ENCODE assay signal across 14 cellular contexts in the genomic region with DNA sequence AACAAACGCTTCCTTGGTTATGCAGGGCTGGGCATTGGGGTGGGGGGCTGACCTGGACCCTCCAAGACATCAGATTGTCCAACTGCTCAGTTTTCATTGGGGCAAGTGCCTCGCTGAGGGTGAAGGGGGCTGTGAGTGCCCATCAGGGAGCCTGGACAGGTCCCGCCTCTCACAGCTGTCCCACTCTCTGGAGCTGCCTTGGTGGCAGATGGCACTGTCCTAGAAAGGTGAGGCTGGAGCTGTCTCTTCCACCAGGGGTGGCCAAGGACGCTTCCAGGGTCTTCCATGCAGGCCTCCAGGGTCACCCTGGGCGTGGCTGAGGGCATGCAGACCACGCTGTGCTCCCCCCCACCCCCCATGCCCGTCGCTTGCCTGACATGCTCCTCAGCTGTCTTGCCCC. TPM values are rescaled to one million over a fixed set of nuclear protein-coding genes. Genes with fewer than 3 reads are reported as not detected.
DNase-seq lines count a peak whose midpoint lies in the region; FAIRE-seq and TF ChIP-seq lines count a peak whose summit lies in the region.
"Had no signal": no experiment of that assay in that cellular context is flagged by ENCODE, and none has a peak within 500 bp of the region (broad histone marks: within the 10 kb centered on the region; RNA-seq: fewer than 3 reads in every experiment).

No MANE protein-coding gene starts in this region.

- H2AFZ ChIP-seq in PC-9 (no peak overlapping the region), keratinocyte (ENCODE audit: control insufficient read depth, low read length) (peak overlapping the region; percentile 46)

- H3K4me1 ChIP-seq in PC-9 (replicated peaks; ENCODE audit: insufficient read depth), result peaks cover 20% of the 10 kb centered on the region
- H3K4me1 ChIP-seq in keratinocyte (ENCODE audit: control insufficient read depth, extremely low read depth, insufficient read depth, low read length), result peaks cover 27% of the 10 kb centered on the region
- H3K4me1 ChIP-seq in skeletal muscle tissue (ENCODE audit: control insufficient read depth in 3 of 3, insufficient read depth in 3 of 3, low read length in 3 of 3), result peaks cover 22 to 26% (median 23%) of the 10 kb centered on the region in 3 donors

- H3F3A ChIP-seq in PC-9 (ENCODE audit: insufficient read depth, low read depth), result 0 out of 2 replicates have a peak, but pooled peaks cover 2% of the 10 kb centered on the region

- H3K4me3 ChIP-seq in PC-9, result no peak overlapping the region
- H3K4me3 ChIP-seq in keratinocyte (ENCODE audit: control insufficient read depth in 2 of 3, extremely low read depth in 1 of 3, insufficient read depth in 2 of 3, low read depth in 1 of 3, low read length in 3 of 3), result no peak overlapping the region
- H3K4me3 ChIP-seq in skeletal muscle tissue (ENCODE audit: low read length in 3 of 3), result no peak overlapping the region

- no TSS peak for BruUV-seq in PC-9 (replicated peaks; lab: Mats Ljungman, UMichigan)

- POLR2A ChIA-PET in PC-9 (lab: Charles Lee; ENCODE audit: unreplicated experiment), result no interaction called here

- CTCF ChIA-PET in PC-9 (lab: Charles Lee), result no interaction called here

- dilution Hi-C loops in keratinocyte (cut with MboI; ENCODE audit: extremely low pct_ligation_motif_present, low sequenced_read_pairs), result no loop called here

- no peak for TF ChIP-seq CTCF in PC-9 (conservative IDR thresholded peaks at IDR 0.05)
- no peak for TF ChIP-seq CTCF in keratinocyte (optimal IDR thresholded peaks at IDR 0.05 in 1 of 3, IDR thresholded peaks at IDR 0.05 in 1 of 3, conservative IDR thresholded peaks at IDR 0.05 in 1 of 3; ENCODE audit: extremely low read depth in 1 of 3, insufficient read depth in 2 of 3, low read length in 3 of 3)
- no peak for TF ChIP-seq CTCF in GM20000 (IDR thresholded peaks at IDR 0.05; ENCODE audit: extremely low read depth, missing control alignments)

- H4K20me1 ChIP-seq in PC-9 (ENCODE audit: insufficient read depth) (no peaks in the 10 kb centered on the region), keratinocyte (ENCODE audit: control insufficient read depth, extremely low read depth, insufficient read depth, low read length) (no peaks in the 10 kb centered on the region)

- H3K9me1 ChIP-seq in keratinocyte (ENCODE audit: control insufficient read depth, extremely low read depth, insufficient read depth, low read length), result no peaks in the 10 kb centered on the region

- H3K27me3 ChIP-seq in PC-9 (ENCODE audit: insufficient read depth, low read depth), result peaks cover 11% of the 10 kb centered on the region
- H3K27me3 ChIP-seq in keratinocyte (ENCODE audit: control insufficient read depth, extremely low read depth, insufficient read depth, low read length), result no peaks in the 10 kb centered on the region
- peaks cover 0 to 25% (median 14%) of the 10 kb centered on the region in 3 donors for H3K27me3 ChIP-seq in skeletal muscle tissue (ENCODE audit: control insufficient read depth in 3 of 3, insufficient read depth in 3 of 3, low read length in 3 of 3)

- peak overlapping the region; percentile 57 for H3K4me2 ChIP-seq in PC-9
- H3K4me2 ChIP-seq in keratinocyte (ENCODE audit: control insufficient read depth, extremely low read depth, insufficient read depth, low read depth, low read length), result no peak overlapping the region

- H3K9ac ChIP-seq in keratinocyte (ENCODE audit: control insufficient read depth, extremely low read depth, insufficient read depth, low read length) (no peak overlapping the region), skeletal muscle tissue (ENCODE audit: low read depth in 1 of 3, low read length in 3 of 3) (no peak overlapping the region)

- H3K36me3 ChIP-seq in PC-9 (ENCODE audit: low read depth), result no peaks in the 10 kb centered on the region
- H3K36me3 ChIP-seq in keratinocyte (ENCODE audit: control insufficient read depth in 2 of 2, extremely low read depth in 1 of 2, insufficient read depth in 2 of 2, low read length in 2 of 2), result peaks cover 0 to 5% of the 10 kb centered on the region in 2 experiments
- no peaks in the 10 kb centered on the region for H3K36me3 ChIP-seq in skeletal muscle tissue (ENCODE audit: control insufficient read depth in 3 of 3, insufficient read depth in 3 of 3, low read length in 3 of 3)

- H3K79me2 ChIP-seq in PC-9 (ENCODE audit: low read depth) (0 out of 2 replicates have a peak, but pooled peaks cover 6% of the 10 kb centered on the region), keratinocyte (ENCODE audit: control insufficient read depth, insufficient read depth, low read length) (peaks cover 10% of the 10 kb centered on the region)

- DNase-seq in DMS 273 (lab: John Stamatoyannopoulos, UW; ENCODE audit: unreplicated experiment), result peak; percentile 55
- no peak for DNase-seq in DMS 273 treated with DMSO at 0.1 percent for 48 hours (lab: John Stamatoyannopoulos, UW)
- no peak for DNase-seq in PC-9
- no peak for DNase-seq in keratinocyte (ENCODE audit: low read depth, low spot score)
- no peak for DNase-seq in dedifferentiated amniotic fluid mesenchymal stem cell (ENCODE audit: extremely low spot score)
- no peak for DNase-seq in GM20000 (ENCODE audit: low spot score)
- no peak for DNase-seq in ACHN
- DNase-seq: activated naive CD4-positive, alpha-beta T cell treated with Interleukin-2 at 50 U/mL for 16 hours; CD4-positive, alpha-beta memory T cell; NCI-H446; occipital lobe; SW 1271 had no signal

- no peaks in the 10 kb centered on the region for H3K9me2 ChIP-seq in PC-9 (ENCODE audit: insufficient read depth)

- H3K9me3 ChIP-seq in PC-9 (ENCODE audit: insufficient read depth, low read depth) (no peaks in the 10 kb centered on the region), keratinocyte (ENCODE audit: control insufficient read depth, low read depth, low read length) (no peaks in the 10 kb centered on the region), skeletal muscle tissue (ENCODE audit: control insufficient read depth in 3 of 3, low read length in 3 of 3) (no peaks in the 10 kb centered on the region)

- intact Hi-C loops in PC-9 (cut with micrococcal nuclease; ENCODE audit: unreplicated experiment), result no loop called here

- no peak for FAIRE-seq in keratinocyte (lab: Jason Lieb, UNC)

- in situ Hi-C loops in ACHN (cut with HindIII; ENCODE audit: low pct_ligation_motif_present, low pct_unique_long_range_greater_than_20kb, low sequenced_read_pairs), result no loop called here

- no peak overlapping the region for H3K27ac ChIP-seq in PC-9
- H3K27ac ChIP-seq in keratinocyte (ENCODE audit: control insufficient read depth, insufficient read depth, low read length), result no peak overlapping the region
- H3K27ac ChIP-seq in skeletal muscle tissue (ENCODE audit: low read depth, low read length), result peak overlapping the region; percentile 12
- H3K27ac ChIP-seq: 22Rv1 had no signal

RNA-seq across cellular contexts. Expression of a gene that starts 53.4 kb away (rescaled TPM):
- total RNA-seq in PC-9 (2021) (not detected in 2 replicates), skeletal muscle tissue (not detected)
- polyA plus RNA-seq in keratinocyte, result not detected in 3 replicates
- not detected for polyA plus RNA-seq in keratinocyte (2011; ENCODE audit: low read depth)
- polyA plus RNA-seq in keratinocyte (2011; cell fraction: cytosol; rRNA removed), result not detected in 2 replicates
- polyA plus RNA-seq in keratinocyte (2011; cell fraction: nucleus; rRNA removed), result not detected in 2 replicates
- polyA plus RNA-seq in keratinocyte (2012; ENCODE audit: low replicate concordance), result not detected in 2 replicates
- not detected in 3 replicates for polyA minus RNA-seq in keratinocyte
- polyA minus RNA-seq in keratinocyte (2011; cell fraction: cytosol; rRNA and poly(A)+ RNA removed), result not detected
- not detected in 2 replicates for polyA minus RNA-seq in keratinocyte (2011; cell fraction: nucleus; rRNA and poly(A)+ RNA removed)
- total RNA-seq: CD4-positive, alpha-beta memory T cell; occipital lobe had no signal
- polyA plus RNA-seq: CD4-positive, alpha-beta memory T cell had no signal
